ENCODE assay signal across 25 cellular contexts in the genomic region with DNA sequence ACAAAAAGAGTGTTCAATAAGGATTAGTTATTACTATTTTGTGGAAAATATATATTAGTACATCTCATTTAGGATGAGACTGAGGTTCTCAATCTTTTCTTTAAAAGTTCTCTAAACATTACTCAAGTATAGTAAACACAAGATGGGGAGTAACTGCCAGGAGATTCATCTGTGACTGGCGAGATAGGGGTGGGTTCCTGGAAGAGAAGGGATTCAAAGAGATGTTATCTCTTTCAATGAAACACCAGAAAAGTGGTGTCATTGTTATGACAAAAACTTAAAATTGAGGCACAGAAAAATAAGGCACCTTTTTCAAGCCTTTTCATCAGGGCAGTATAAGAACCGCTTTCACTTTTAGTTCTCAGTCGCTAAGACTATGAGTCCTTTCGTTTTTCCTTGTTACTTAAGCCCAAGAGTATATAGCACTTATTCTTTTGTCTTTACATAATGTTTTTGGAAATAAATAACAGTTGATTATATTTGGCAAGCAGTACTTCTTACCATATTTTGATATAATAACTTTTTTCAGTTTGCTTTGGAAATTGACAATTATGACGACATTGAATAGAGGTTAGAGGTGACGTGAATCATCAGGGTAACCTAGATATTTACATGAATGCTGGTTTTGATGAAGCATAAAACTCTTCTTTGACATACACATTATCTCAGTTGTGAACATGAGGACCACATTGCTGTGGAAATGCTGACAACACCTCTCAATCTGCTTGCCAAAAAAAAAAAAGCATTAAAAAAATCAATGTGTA.
DNase-seq lines count a peak whose midpoint lies in the region; ATAC-seq, FAIRE-seq and TF ChIP-seq lines count a peak whose summit lies in the region.
"Had no signal": no experiment of that assay in that cellular context is flagged by ENCODE, and none has a peak within 500 bp of the region (broad histone marks: within the 10 kb centered on the region; RNA-seq: fewer than 3 reads in every experiment).

No MANE protein-coding gene starts in this region.

- no peaks in the 10 kb centered on the region for H4K20me1 ChIP-seq in Karpas-422 (ENCODE audit: insufficient read depth, low read depth, low read length)
- no peaks in the 10 kb centered on the region for H4K20me1 ChIP-seq in K562 (replicated peaks; ENCODE audit: control insufficient read depth, insufficient read depth, low read length)
- H4K20me1 ChIP-seq in PC-9 (ENCODE audit: insufficient read depth) = no peaks in the 10 kb centered on the region

- no peaks in the 10 kb centered on the region for H3K27me3 ChIP-seq in heart left ventricle
- no peaks in the 10 kb centered on the region for H3K27me3 ChIP-seq in Karpas-422 (ENCODE audit: low read length)
- no peaks in the 10 kb centered on the region for H3K27me3 ChIP-seq in K562 (ENCODE audit: control insufficient read depth in 2 of 2, insufficient read depth in 2 of 2, low read length in 2 of 2)
- H3K27me3 ChIP-seq in PC-9 (ENCODE audit: insufficient read depth, low read depth) = no peaks in the 10 kb centered on the region
- H3K27me3 ChIP-seq: adrenal gland, BE2C, brain microvascular endothelial cell, spleen had no signal

- no peak for TF ChIP-seq CTCF in heart left ventricle (IDR thresholded peaks at IDR 0.05)
- no peak for TF ChIP-seq CTCF in K562 (IDR thresholded peaks at IDR 0.05 in 2 of 3, conservative IDR thresholded peaks at IDR 0.05 in 1 of 3; ENCODE audit: insufficient read depth in 2 of 3, low read depth in 1 of 3, low read length in 3 of 3)
- no peak for TF ChIP-seq CTCF in PC-9 (conservative IDR thresholded peaks at IDR 0.05)

- intact Hi-C loops in heart left ventricle (cut with DNase I) = loop anchor here in 3 of 10 donors (2.0 to 10.0 kb wide), 6 partner anchors 117 to 747 kb away; no protein-coding TSS in a partner anchor
- intact Hi-C loops in left cardiac atrium (cut with DNase I) = no loop called here
- intact Hi-C loops in K562 (cut with micrococcal nuclease) = no loop called here
- intact Hi-C loops in PC-9 (cut with micrococcal nuclease; ENCODE audit: unreplicated experiment) = no loop called here

- H3K79me2 ChIP-seq in Karpas-422 (ENCODE audit: low read length) = no peaks in the 10 kb centered on the region
- no peaks in the 10 kb centered on the region for H3K79me2 ChIP-seq in K562 (ENCODE audit: control insufficient read depth, insufficient read depth, low read length)
- no peaks in the 10 kb centered on the region for H3K79me2 ChIP-seq in PC-9 (ENCODE audit: low read depth)

- CTCF ChIA-PET in K562 (lab: Yijun Ruan, JAX; ENCODE audit: low intra/inter-chr PET ratio) = no interaction called here
- CTCF ChIA-PET in PC-9 (lab: Charles Lee) = no interaction called here

- H3K36me3 ChIP-seq in heart left ventricle (no peaks in the 10 kb centered on the region), Karpas-422 (ENCODE audit: insufficient read depth, low read length) (no peaks in the 10 kb centered on the region), K562 (ENCODE audit: control insufficient read depth, insufficient read depth, low read length) (no peaks in the 10 kb centered on the region), PC-9 (ENCODE audit: low read depth) (no peaks in the 10 kb centered on the region; the same call in 1 of the 2 replicates)
- H3K36me3 ChIP-seq: adrenal gland, BE2C, brain microvascular endothelial cell, spleen had no signal

- peak; percentile 85 for TF ChIP-seq EP300 in K562 (IDR thresholded peaks at IDR 0.05; ENCODE audit: low read length)

- H2AFZ ChIP-seq in Karpas-422 (ENCODE audit: low read length) (no peak overlapping the region), K562 (ENCODE audit: low read depth, low read length) (peak overlapping the region; percentile 58), PC-9 (no peak overlapping the region)

- H3K9me1 ChIP-seq in K562 (ENCODE audit: control insufficient read depth, insufficient read depth, low read length) = no peaks in the 10 kb centered on the region

- H3K9me3 ChIP-seq in heart left ventricle (peaks cover 0 to 15% (median 3%) of the 10 kb centered on the region in 12 donors), Karpas-422 (ENCODE audit: low read length) (no peaks in the 10 kb centered on the region), K562 (replicated peaks; ENCODE audit: control insufficient read depth, insufficient read depth, low read depth, low read length) (peaks cover 2% of the 10 kb centered on the region; the same call in 1 of the 2 replicates), PC-9 (ENCODE audit: insufficient read depth, low read depth) (no peaks in the 10 kb centered on the region)
- H3K9me3 ChIP-seq: adrenal gland, BE2C had no signal

- TF ChIP-seq POLR2A in heart left ventricle (IDR thresholded peaks at IDR 0.05) = no peak
- no peak for TF ChIP-seq POLR2A in K562 (conservative IDR thresholded peaks at IDR 0.05)

- POLR2A ChIA-PET in K562 (lab: Yijun Ruan, JAX) (interaction anchor here (1.3 kb wide), 1 partner anchor 16 kb away, joined by 3 read pairs; no protein-coding TSS in a partner anchor), PC-9 (lab: Charles Lee; ENCODE audit: unreplicated experiment) (no interaction called here)

- peaks cover 0 to 16% (median 2%) of the 10 kb centered on the region in 12 donors for H3K4me1 ChIP-seq in heart left ventricle
- no peaks in the 10 kb centered on the region; the same call in 1 of the 2 replicates for H3K4me1 ChIP-seq in Karpas-422 (ENCODE audit: low read length)
- H3K4me1 ChIP-seq in K562 (replicated peaks in 1 of 2; ENCODE audit: control insufficient read depth in 2 of 2, insufficient read depth in 2 of 2, low read length in 2 of 2) = peaks cover 0 to 20% of the 10 kb centered on the region in 2 experiments; a peak in 3 of 5 replicates
- H3K4me1 ChIP-seq in PC-9 (replicated peaks; ENCODE audit: insufficient read depth) = no peaks in the 10 kb centered on the region
- H3K4me1 ChIP-seq: adrenal gland, BE2C, spleen had no signal

- peak overlapping the region in 11 of 12 donors; percentile 11 to 81 (median 70) for H3K27ac ChIP-seq in heart left ventricle
- no peak overlapping the region for H3K27ac ChIP-seq in Karpas-422 (ENCODE audit: low read length)
- H3K27ac ChIP-seq in K562 (ENCODE audit: extremely low read depth, low read depth, low read length) = peak overlapping the region; percentile 71; the same call in 2 of the 3 replicates
- no peak overlapping the region for H3K27ac ChIP-seq in PC-9
- H3K27ac ChIP-seq: adrenal gland, brain microvascular endothelial cell, epithelial cell of prostate, spleen had no signal

- H3K9ac ChIP-seq in Karpas-422 (ENCODE audit: low read length) (no peak overlapping the region), K562 (ENCODE audit: insufficient read depth in 1 of 2, low read depth in 2 of 2, low read length in 2 of 2) (peak overlapping the region in 1 of 2 experiments; percentile 46; a peak in 2 of 4 replicates)

- ATAC-seq in heart left ventricle (no peak), left cardiac atrium (no peak), GM19035 (IDR thresholded peaks at IDR 0.05; ENCODE audit: unreplicated experiment) (peak; percentile 59), K562 (peak; percentile 72)

- peak overlapping the region in 3 of 12 donors; percentile 17 to 25 (median 17) for H3K4me3 ChIP-seq in heart left ventricle
- H3K4me3 ChIP-seq in Karpas-422 (ENCODE audit: low read length) = peak overlapping the region; percentile 28; the same call in 1 of the 2 replicates
- H3K4me3 ChIP-seq in K562 = peak overlapping the region; percentile 13; the same call in 1 of the 2 replicates
- H3K4me3 ChIP-seq in PC-9 = no peak overlapping the region
- H3K4me3 ChIP-seq: adrenal gland, lung, spleen had no signal

- H3K9me2 ChIP-seq in Karpas-422 (replicated peaks; ENCODE audit: insufficient read depth, low read length) (no peaks in the 10 kb centered on the region), PC-9 (ENCODE audit: insufficient read depth) (no peaks in the 10 kb centered on the region)

- peak overlapping the region; percentile 40 for H3K4me2 ChIP-seq in Karpas-422 (ENCODE audit: low read depth, low read length, poor library complexity, severe bottlenecking)
- H3K4me2 ChIP-seq in K562 (ENCODE audit: insufficient read depth, low read length) = peak overlapping the region; percentile 43; the same call in 1 of the 2 replicates
- no peak overlapping the region for H3K4me2 ChIP-seq in PC-9

- no TSS peak for BruUV-seq in K562 (replicated peaks; lab: Mats Ljungman, UMichigan)
- no TSS peak for BruUV-seq in PC-9 (replicated peaks; lab: Mats Ljungman, UMichigan)

- no peak for TF ChIP-seq RAD21 in K562 (CRISPR knock-in tag; conservative IDR thresholded peaks at IDR 0.05 in 1 of 2, IDR thresholded peaks at IDR 0.05 in 1 of 2)

- peak; percentile 69 for FAIRE-seq in K562 (lab: Jason Lieb, UNC)
- FAIRE-seq: kidney had no signal

- no peak for DNase-seq in heart left ventricle
- DNase-seq in left cardiac atrium = no peak
- DNase-seq in Karpas-422 = no peak
- peak; percentile 37 to 61 (median 46) for DNase-seq in K562 (ENCODE audit: extremely low read depth in 1 of 4, low spot score in 3 of 4)
- DNase-seq in PC-9 = no peak
- no peak for DNase-seq in NOMO-1 treated with dmso at 0.1 percent for 144 hours (lab: John Stamatoyannopoulos, UW; ENCODE audit: unreplicated experiment)
- DNase-seq in A172 (ENCODE audit: low spot score) = no peak
- DNase-seq: activated CD4-positive, alpha-beta T cell treated with anti-CD3 and anti-CD28 coated beads, Interleukin-2, amount 10 ng/mL, durations not matched to agents 24 days and 14 days; activated T-cell treated with anti-CD3 and anti-CD28 coated beads, Interleukin-2, amount 50 U/mL, for 48 hours; adrenal gland; BE2C; brain microvascular endothelial cell; DMS53; GF-D8; GOT3; IMR-90; kidney; NCI-H2029 treated with DMSO at 0.1 percent for 48 hours; NCI-H226; retina; spleen; trophoblast cell had no signal

- H3F3A ChIP-seq in PC-9 (ENCODE audit: insufficient read depth, low read depth) = no peaks in the 10 kb centered on the region

- in situ Hi-C loops in K562 (cut with MboI) = no loop called here

- 63 to 81% (median 79%) methylated on average over 6 of the region's 6 CpGs for WGBS in heart left ventricle, 4 donors
- WGBS in K562 (ENCODE audit: insufficient coverage, low coverage, missing lambda C conversion rate) = 7% methylated on average over 6 of the region's 6 CpGs

TF ChIP-seq in K562, 482 proteins besides CTCF, POLR2A, EP300 and RAD21 (continues in another document):
- TF ChIP-seq, protein P1, sequence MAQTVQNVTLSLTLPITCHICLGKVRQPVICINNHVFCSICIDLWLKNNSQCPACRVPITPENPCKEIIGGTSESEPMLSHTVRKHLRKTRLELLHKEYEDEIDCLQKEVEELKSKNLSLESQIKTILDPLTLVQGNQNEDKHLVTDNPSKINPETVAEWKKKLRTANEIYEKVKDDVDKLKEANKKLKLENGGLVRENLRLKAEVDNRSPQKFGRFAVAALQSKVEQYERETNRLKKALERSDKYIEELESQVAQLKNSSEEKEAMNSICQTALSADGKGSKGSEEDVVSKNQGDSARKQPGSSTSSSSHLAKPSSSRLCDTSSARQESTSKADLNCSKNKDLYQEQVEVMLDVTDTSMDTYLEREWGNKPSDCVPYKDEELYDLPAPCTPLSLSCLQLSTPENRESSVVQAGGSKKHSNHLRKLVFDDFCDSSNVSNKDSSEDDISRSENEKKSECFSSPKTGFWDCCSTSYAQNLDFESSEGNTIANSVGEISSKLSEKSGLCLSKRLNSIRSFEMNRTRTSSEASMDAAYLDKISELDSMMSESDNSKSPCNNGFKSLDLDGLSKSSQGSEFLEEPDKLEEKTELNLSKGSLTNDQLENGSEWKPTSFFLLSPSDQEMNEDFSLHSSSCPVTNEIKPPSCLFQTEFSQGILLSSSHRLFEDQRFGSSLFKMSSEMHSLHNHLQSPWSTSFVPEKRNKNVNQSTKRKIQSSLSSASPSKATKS (CRISPR knock-in tag; IDR thresholded peaks at IDR 0.05) = no peak

Comparison
In these comparisons a context has a peak if more than half of its experiments do, and no peak if none do; other contexts are left out.
1. ATAC-seq: peak in GM19035 (single experiment) and K562 (single experiment); none in heart left ventricle (0 of 4) and left cardiac atrium (0 of 2).
2. DNase-seq: peak in K562 (4 of 4); none in heart left ventricle (0 of 5), left cardiac atrium (single experiment), Karpas-422 (single experiment), PC-9 (0 of 2), NOMO-1 treated with dmso at 0.1 percent for 144 hours (single experiment) and A172 (single experiment).
3. H3K27ac ChIP-seq: peak in heart left ventricle (11 of 12) and K562 (single experiment); none in Karpas-422 (single experiment) and PC-9 (single experiment).